ENCODE assay signal across 17 cellular contexts in genomic region chr6:150628908-150629307, GRCh38.
"Had no signal": no experiment of that assay in that cellular context is flagged by ENCODE, and none has a peak within 500 bp of the region (broad histone marks: within the 10 kb centered on the region; RNA-seq: fewer than 3 reads in every experiment).

No MANE protein-coding gene starts in this region.

- H3K27ac Mint-ChIP-seq: activated CD4-positive, alpha-beta memory T cell treated with anti-CD3 and anti-CD28 coated beads for 36 hours; activated CD8-positive, alpha-beta memory T cell treated with anti-CD3 and anti-CD28 coated beads, Interleukin-2, amount 10 ng/mL, durations not matched to agents 7 days and 5 days; activated naive CD4-positive, alpha-beta T cell treated with anti-CD3 and anti-CD28 coated beads for 36 hours; activated naive CD8-positive, alpha-beta T cell treated with anti-CD3 and anti-CD28 coated beads, Interleukin-2, amount 50 U/mL, for 24 hours; activated T-helper 2 cell treated with anti-CD3 and anti-CD28 coated beads, Interferon-gamma antibody, Interleukin-2, Interleukin-4, amounts not matched to agents 10 μg/mL and 5 μg/mL and 100 μg/mL, durations not matched to agents 14 hours and 24 hours and 36 hours; dendritic cell treated with granulocyte-macrophage colony-stimulating factor and Interleukin-4, amounts not matched to agents 40 ng/mL and 50 ng/mL, for 4 days; immature natural killer cell had no signal

- H3K9me3 Mint-ChIP-seq: activated CD4-positive, alpha-beta memory T cell treated with anti-CD3 and anti-CD28 coated beads for 36 hours; activated naive CD4-positive, alpha-beta T cell treated with anti-CD3 and anti-CD28 coated beads for 36 hours; activated naive CD8-positive, alpha-beta T cell treated with anti-CD3 and anti-CD28 coated beads, Interleukin-2, amount 50 U/mL, for 24 hours; activated T-helper 2 cell treated with anti-CD3 and anti-CD28 coated beads, Interferon-gamma antibody, Interleukin-2, Interleukin-4, amounts not matched to agents 10 μg/mL and 5 μg/mL and 100 μg/mL, durations not matched to agents 14 hours and 24 hours and 36 hours had no signal

- H3K4me3 Mint-ChIP-seq: activated CD4-positive, alpha-beta memory T cell treated with anti-CD3 and anti-CD28 coated beads for 36 hours; activated CD8-positive, alpha-beta memory T cell treated with anti-CD3 and anti-CD28 coated beads, Interleukin-2, amount 10 ng/mL, durations not matched to agents 7 days and 5 days; activated naive CD4-positive, alpha-beta T cell treated with anti-CD3 and anti-CD28 coated beads for 36 hours; activated naive CD8-positive, alpha-beta T cell treated with anti-CD3 and anti-CD28 coated beads, Interleukin-2, amount 50 U/mL, for 24 hours; dendritic cell treated with granulocyte-macrophage colony-stimulating factor and Interleukin-4, amounts not matched to agents 40 ng/mL and 50 ng/mL, for 4 days; immature natural killer cell had no signal

- ATAC-seq: activated CD8-positive, alpha-beta memory T cell treated with anti-CD3 and anti-CD28 coated beads, Interleukin-2, amount 10 ng/mL, durations not matched to agents 7 days and 5 days; activated naive CD8-positive, alpha-beta T cell treated with anti-CD3 and anti-CD28 coated beads, Interleukin-2, amount 50 U/mL, for 24 hours; left cardiac atrium; psoas muscle had no signal

- H3K36me3 Mint-ChIP-seq: activated CD4-positive, alpha-beta memory T cell treated with anti-CD3 and anti-CD28 coated beads for 36 hours; activated CD8-positive, alpha-beta memory T cell treated with anti-CD3 and anti-CD28 coated beads, Interleukin-2, amount 10 ng/mL, durations not matched to agents 7 days and 5 days; immature natural killer cell had no signal

- DNase-seq: activated CD4-positive, alpha-beta memory T cell treated with anti-CD3 and anti-CD28 coated beads for 36 hours; activated CD8-positive, alpha-beta memory T cell treated with anti-CD3 and anti-CD28 coated beads, Interleukin-2, amount 10 ng/mL, durations not matched to agents 7 days and 5 days; activated naive CD4-positive, alpha-beta T cell treated with anti-CD3 and anti-CD28 coated beads for 36 hours; activated naive CD8-positive, alpha-beta T cell treated with anti-CD3 and anti-CD28 coated beads, Interleukin-2, amount 50 U/mL, for 24 hours; activated T-cell treated with anti-CD3 and anti-CD28 coated beads, Interleukin-2, amount 50 U/mL, for 1 hour; aorta; cerebellar nuclear complex; effector memory CD4-positive, alpha-beta T cell; foreskin melanocyte; head of caudate nucleus; immature natural killer cell; left cardiac atrium; psoas muscle; stimulated activated CD4-positive, alpha-beta T cell treated with anti-CD3 and anti-CD28 coated beads, Interleukin-1b, Interleukin-23, amount 100 ng/mL, for 48 hours had no signal

- FAIRE-seq: urothelium cell line had no signal
